15 cellular contexts compared by ENCODE assay signal in the genomic region with DNA sequence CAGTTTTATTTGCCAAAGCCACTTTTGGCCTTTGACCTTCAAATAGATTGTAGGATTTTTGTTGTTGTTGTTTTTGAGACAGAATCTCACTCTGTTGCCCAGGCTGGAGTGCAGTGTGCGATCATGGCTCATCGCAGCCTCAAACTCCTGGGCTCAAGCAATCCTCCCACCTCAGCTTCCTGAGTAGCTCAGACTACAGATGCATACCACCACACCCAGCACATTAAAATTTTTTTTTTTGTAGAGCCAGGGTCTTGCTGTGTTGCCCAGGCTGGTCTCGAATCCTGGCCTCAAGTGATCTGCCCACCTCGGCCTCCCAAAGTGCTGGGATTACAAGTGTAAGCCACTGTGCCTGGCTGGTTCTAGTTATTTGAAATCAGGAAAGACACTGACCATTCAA. TPM values are rescaled to one million over a fixed set of nuclear protein-coding genes. Genes with fewer than 3 reads are reported as not detected.
"Had no signal": no experiment of that assay in that cellular context is flagged by ENCODE, and none has a peak within 500 bp of the region (broad histone marks: within the 10 kb centered on the region; RNA-seq: fewer than 3 reads in every experiment).

No MANE protein-coding gene starts in this region.

RNA-seq across cellular contexts. Expression of a gene that starts 3.0 kb away (rescaled TPM):
- total RNA-seq: activated B cell treated with CpG ODN at 0.5 μM for 24 hours; activated T-helper 17 cell treated with anti-CD3 and anti-CD28 coated beads, Interleukin-2, amount 50 U/mL, for 72 hours had no signal

RNA-seq across cellular contexts. Expression of a gene that starts 34.6 kb away (rescaled TPM):
- total RNA-seq: activated B cell treated with CpG ODN at 0.5 μM for 24 hours; activated CD4-positive, alpha-beta memory T cell treated with anti-CD3 and anti-CD28 coated beads for 36 hours; activated CD4-positive, alpha-beta T cell treated with anti-CD3 and anti-CD28 coated beads, Interleukin-2, amount 10 ng/mL, durations not matched to agents 24 days and 14 days; activated CD8-positive, alpha-beta memory T cell treated with anti-CD3 and anti-CD28 coated beads for 36 hours; activated CD8-positive, alpha-beta T cell treated with anti-CD3 and anti-CD28 coated beads for 36 hours; activated naive CD4-positive, alpha-beta T cell treated with anti-CD3 and anti-CD28 coated beads for 36 hours; activated naive CD4-positive, alpha-beta T cell treated with anti-CD3 and anti-CD28 coated beads, Interleukin-2, amount 50 U/mL, for 72 hours; activated naive CD8-positive, alpha-beta T cell treated with anti-CD3 and anti-CD28 coated beads for 36 hours; activated T-cell treated with anti-CD3 and anti-CD28 coated beads, Interleukin-2, amount 50 U/mL, for 4 hours; activated T-cell treated with anti-CD3 and anti-CD28 coated beads, Interleukin-2, amount 50 U/mL, for 72 hours; activated T-helper 1 cell treated with anti-CD3 and anti-CD28 coated beads, Interleukin-12 subunit alpha, Interleukin-12 subunit beta, Interleukin-2, Interleukin-4 antibody, amounts not matched to agents 30 ng/mL and 10 ng/mL and 1 ng/mL, durations not matched to agents 14 hours and 24 hours and 36 hours; activated T-helper 17 cell treated with anti-CD3 and anti-CD28 coated beads, Interleukin-2, amount 50 U/mL, for 72 hours; ascending aorta; cardiac septum had no signal

RNA-seq across cellular contexts. Expression of a gene that starts 59.2 kb away (rescaled TPM):
- total RNA-seq: activated CD4-positive, alpha-beta memory T cell treated with anti-CD3 and anti-CD28 coated beads for 36 hours; activated CD4-positive, alpha-beta T cell treated with anti-CD3 and anti-CD28 coated beads, Interleukin-2, amount 10 ng/mL, durations not matched to agents 24 days and 14 days; activated CD8-positive, alpha-beta memory T cell treated with anti-CD3 and anti-CD28 coated beads for 36 hours; activated CD8-positive, alpha-beta T cell treated with anti-CD3 and anti-CD28 coated beads for 36 hours; activated naive CD4-positive, alpha-beta T cell treated with anti-CD3 and anti-CD28 coated beads for 36 hours; activated naive CD4-positive, alpha-beta T cell treated with anti-CD3 and anti-CD28 coated beads, Interleukin-2, amount 50 U/mL, for 72 hours; activated T-cell treated with anti-CD3 and anti-CD28 coated beads, Interleukin-2, amount 50 U/mL, for 4 hours; activated T-cell treated with anti-CD3 and anti-CD28 coated beads, Interleukin-2, amount 50 U/mL, for 72 hours; activated T-helper 1 cell treated with anti-CD3 and anti-CD28 coated beads, Interleukin-12 subunit alpha, Interleukin-12 subunit beta, Interleukin-2, Interleukin-4 antibody, amounts not matched to agents 30 ng/mL and 10 ng/mL and 1 ng/mL, durations not matched to agents 14 hours and 24 hours and 36 hours; adrenal gland; ascending aorta; cardiac septum had no signal
